29 cellular contexts compared by ENCODE assay signal in genomic region chr6:122141246-122141645, GRCh38.
DNase-seq lines count a peak whose midpoint lies in the region; ATAC-seq and TF ChIP-seq lines count a peak whose summit lies in the region.
"Had no signal": no experiment of that assay in that cellular context is flagged by ENCODE, and none has a peak within 500 bp of the region (broad histone marks: within the 10 kb centered on the region; RNA-seq: fewer than 3 reads in every experiment).

No MANE protein-coding gene starts in this region.

- POLR2A ChIA-PET in HCT116 (lab: Charles Lee), result no interaction called here

- H3K4me2 ChIP-seq in HCT116 (ENCODE audit: low read length), result no peak overlapping the region
- H3K4me2 ChIP-seq: A549; BLaER1; BLaER1 treated with 17β-estradiol and CSF1 and Interleukin-3, amounts not matched to agents 10 nM and 100 nM had no signal

- no peaks in the 10 kb centered on the region for H3K9me3 ChIP-seq in HCT116 (ENCODE audit: control insufficient read depth in 1 of 2, insufficient read depth in 1 of 2, low read depth in 1 of 2, low read length in 2 of 2)
- H3K9me3 ChIP-seq: A549; BE2C; BLaER1; BLaER1 treated with 17β-estradiol and CSF1 and Interleukin-3, amounts not matched to agents 10 nM and 100 nM; Caco-2 had no signal

- H3K36me3 ChIP-seq in HCT116 (ENCODE audit: control insufficient read depth in 1 of 2, insufficient read depth in 2 of 2, low read length in 2 of 2), result no peaks in the 10 kb centered on the region
- H3K36me3 ChIP-seq: BE2C; BLaER1; BLaER1 treated with 17β-estradiol and CSF1 and Interleukin-3, amounts not matched to agents 10 nM and 100 nM had no signal

- no peaks in the 10 kb centered on the region for H3K27me3 ChIP-seq in HCT116 (ENCODE audit: insufficient read depth, low read length)
- H3K27me3 ChIP-seq: BE2C; BLaER1; BLaER1 treated with 17β-estradiol and CSF1 and Interleukin-3, amounts not matched to agents 10 nM and 100 nM had no signal

- no peak for TF ChIP-seq POLR2A in HCT116 (IDR thresholded peaks at IDR 0.05; ENCODE audit: borderline replicate concordance, extremely low read depth, insufficient read depth, insufficient read length)

- no peak overlapping the region for H3K9ac ChIP-seq in HCT116 (ENCODE audit: low read length)
- H3K9ac ChIP-seq: BLaER1; BLaER1 treated with 17β-estradiol and CSF1 and Interleukin-3, amounts not matched to agents 10 nM and 100 nM had no signal

- TF ChIP-seq RAD21 in HCT116 (IDR thresholded peaks at IDR 0.05; ENCODE audit: low read depth), result no peak

- H3K9me2 ChIP-seq in HCT116 (ENCODE audit: insufficient read depth), result no peaks in the 10 kb centered on the region

- ATAC-seq in HCT116, result no peak
- ATAC-seq: A549; CD8-positive, alpha-beta T cell had no signal

- RAD21 ChIA-PET in HCT116 (lab: Charles Lee; ENCODE audit: low non-redundant PET in 1 of 2, low total read pairs in 2 of 2, uncharacterized antibody in 2 of 2, unreplicated experiment in 2 of 2), result no interaction called here

- CTCF ChIA-PET in HCT116 (lab: Charles Lee), result no interaction called here

- intact Hi-C loops in HCT116 (cut with micrococcal nuclease), result no loop called here

- no peak for TF ChIP-seq CTCF in HCT116 (IDR thresholded peaks at IDR 0.05 in 2 of 3, conservative IDR thresholded peaks at IDR 0.05 in 1 of 3; ENCODE audit: borderline replicate concordance in 1 of 3, insufficient read depth in 1 of 3, low read depth in 2 of 3, low read length in 2 of 3)

- no peaks in the 10 kb centered on the region for H3K79me2 ChIP-seq in HCT116 (ENCODE audit: insufficient read depth, low read length)

- no peak overlapping the region for H3K4me3 ChIP-seq in HCT116 (replicated peaks in 1 of 2; ENCODE audit: low read depth in 1 of 2, low read length in 2 of 2)
- H3K4me3 ChIP-seq: A549; BLaER1; BLaER1 treated with 17β-estradiol and CSF1 and Interleukin-3, amounts not matched to agents 10 nM and 100 nM had no signal

- DNase-seq in HCT116 (ENCODE audit: low read depth, low spot score) (no peak), dermis microvascular lymphatic vessel endothelial cell (ENCODE audit: low read depth in 2 of 2) (peak; percentile 51 to 85), HuH-7.5 (ENCODE audit: low spot score) (no peak), NCI-H1048 (lab: John Stamatoyannopoulos, UW) (no peak)
- DNase-seq: 8988T; ACHN; AML-193; BE2C; C1 segment of cervical spinal cord; Caco-2; Calu3; CD4-positive, alpha-beta memory T cell; CD4-positive, alpha-beta T cell; CD4-positive, CD25-positive, alpha-beta regulatory T cell; CD8-positive, alpha-beta memory T cell; CD8-positive, alpha-beta T cell; COR-L47; DMS 273 treated with DMSO at 0.1 percent for 48 hours; DMS153; DMS53; DMS79; DMS79 treated with DMSO at 0.1 percent for 48 hours; DND-41; EL had no signal

- H2AFZ ChIP-seq in HCT116 (ENCODE audit: low read depth, low read length, poor library complexity, severe bottlenecking), result peak overlapping the region; percentile 82

- no peaks in the 10 kb centered on the region for H4K20me1 ChIP-seq in HCT116 (ENCODE audit: insufficient read depth)
- H4K20me1 ChIP-seq: BLaER1; BLaER1 treated with 17β-estradiol and CSF1 and Interleukin-3, amounts not matched to agents 10 nM and 100 nM had no signal

- H3K4me1 ChIP-seq in HCT116 (ENCODE audit: control insufficient read depth in 1 of 2, insufficient read depth in 2 of 2, low read length in 2 of 2), result no peaks in the 10 kb centered on the region
- H3K4me1 ChIP-seq: A549; BE2C; BLaER1; BLaER1 treated with 17β-estradiol and CSF1 and Interleukin-3, amounts not matched to agents 10 nM and 100 nM; Caco-2 had no signal

- no peak overlapping the region for H3K27ac ChIP-seq in HCT116 (ENCODE audit: low read depth, low read length)
- H3K27ac ChIP-seq: 22Rv1; A549; BLaER1; BLaER1 treated with 17β-estradiol and CSF1 and Interleukin-3, amounts not matched to agents 10 nM and 100 nM; C4-2B had no signal

- BruUV-seq in HCT116 (replicated peaks; lab: Mats Ljungman, UMichigan), result no TSS peak

TF ChIP-seq in HCT116, 20 proteins besides CTCF, POLR2A, EP300 and RAD21:
- TF ChIP-seq SRF (IDR thresholded peaks at IDR 0.05; ENCODE audit: low read depth) (no peak), ZNF274 (IDR thresholded peaks at IDR 0.05; ENCODE audit: low read depth, low read length) (no peak)

Comparison
In these comparisons a context has a peak if more than half of its experiments do, and no peak if none do; other contexts are left out.
1. DNase-seq: peak in dermis microvascular lymphatic vessel endothelial cell (2 of 2); none in HCT116 (single experiment), HuH-7.5 (single experiment) and NCI-H1048 (single experiment).